13 cellular contexts compared by ENCODE assay signal in the genomic region with DNA sequence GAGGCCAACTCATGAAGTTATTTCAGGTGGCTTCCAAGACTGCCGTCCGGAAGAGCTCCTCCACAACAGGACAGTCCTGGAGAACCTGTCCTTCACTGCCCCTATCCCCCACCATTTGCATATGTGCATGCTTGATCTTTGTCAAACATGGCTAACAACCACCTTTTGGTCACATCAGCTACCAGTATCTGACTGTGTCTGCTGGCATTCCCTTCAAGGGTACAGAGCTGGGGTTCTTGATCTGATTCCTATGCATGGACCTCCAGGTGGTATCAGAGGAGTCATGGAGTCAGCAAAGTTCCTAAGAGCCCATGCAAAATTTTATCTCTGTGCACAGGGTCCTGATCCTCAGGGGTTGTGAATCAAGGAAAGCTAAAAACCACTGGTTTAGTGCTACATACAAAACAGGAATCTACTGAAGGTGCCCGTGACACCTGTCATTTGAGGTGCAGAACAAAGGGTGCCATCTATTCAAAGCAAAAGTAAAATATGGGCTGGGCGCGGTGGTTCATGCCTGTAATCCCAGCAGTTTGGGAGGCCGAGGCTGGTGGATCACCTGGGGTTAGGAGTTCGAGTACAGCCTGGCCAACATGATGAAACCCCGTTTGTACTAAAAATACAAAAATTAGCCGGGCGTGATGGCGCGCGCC. TPM values are rescaled to one million over a fixed set of nuclear protein-coding genes. Genes with fewer than 3 reads are reported as not detected.
A peak's percentile ranks its signal among the peaks of the same experiment; 100 is the strongest.
DNase-seq lines count a peak whose midpoint lies in the region; ATAC-seq and TF ChIP-seq lines count a peak whose summit lies in the region.
"Had no signal": no experiment of that assay in that cellular context is flagged by ENCODE, and none has a peak within 500 bp of the region (broad histone marks: within the 10 kb centered on the region; RNA-seq: fewer than 3 reads in every experiment).

No MANE protein-coding gene starts in this region.

- H3K36me3 Mint-ChIP-seq in CD8-positive, alpha-beta memory T cell, result peaks cover 0 to 15% (median 0%) of the 10 kb centered on the region in 3 donors
- peaks cover 24% of the 10 kb centered on the region for H3K36me3 Mint-ChIP-seq in activated naive CD8-positive, alpha-beta T cell treated with anti-CD3 and anti-CD28 coated beads, Interleukin-2, amount 50 U/mL, for 24 hours (ENCODE audit: low read depth)
- H3K36me3 Mint-ChIP-seq in naive B cell, result no peaks in the 10 kb centered on the region

- H3K27ac Mint-ChIP-seq in CD8-positive, alpha-beta memory T cell, result peak overlapping the region; percentile 55 to 96 (median 88)
- H3K27ac Mint-ChIP-seq in activated naive CD8-positive, alpha-beta T cell treated with anti-CD3 and anti-CD28 coated beads, Interleukin-2, amount 50 U/mL, for 24 hours, result peak overlapping the region; percentile 100
- peak overlapping the region in 5 of 6 donors; percentile 64 to 93 (median 90) for H3K27ac Mint-ChIP-seq in naive B cell

- no peaks in the 10 kb centered on the region for H3K27me3 ChIP-seq in CD8-positive, alpha-beta memory T cell (ENCODE audit: insufficient read depth, low read length, poor library complexity, severe bottlenecking)
- H3K27me3 ChIP-seq: esophagus muscularis mucosa had no signal

- TF ChIP-seq CTCF in HEK293 (tag by site-specific recombination; IDR thresholded peaks at IDR 0.05), result no peak

- no peak for ATAC-seq in activated naive CD8-positive, alpha-beta T cell treated with anti-CD3 and anti-CD28 coated beads, Interleukin-2, amount 50 U/mL, for 24 hours
- ATAC-seq in naive B cell (ENCODE audit: low read depth in 2 of 2), result no peak
- ATAC-seq: left colon had no signal

- peak overlapping the region; percentile 7 for H3K4me3 ChIP-seq in CD8-positive, alpha-beta memory T cell (ENCODE audit: low read length)
- H3K4me3 ChIP-seq in HEK293 (ENCODE audit: low read depth, low read length), result no peak overlapping the region
- H3K4me3 ChIP-seq: esophagus muscularis mucosa had no signal

- no peaks in the 10 kb centered on the region for H3K9me3 ChIP-seq in CD8-positive, alpha-beta memory T cell (ENCODE audit: low read length)
- no peaks in the 10 kb centered on the region for H3K9me3 ChIP-seq in HEK293 (ENCODE audit: control insufficient read depth, insufficient read depth, low read depth, low read length)
- H3K9me3 ChIP-seq: esophagus muscularis mucosa had no signal

- no peaks in the 10 kb centered on the region for H3K9me3 Mint-ChIP-seq in CD8-positive, alpha-beta memory T cell
- H3K9me3 Mint-ChIP-seq in activated naive CD8-positive, alpha-beta T cell treated with anti-CD3 and anti-CD28 coated beads, Interleukin-2, amount 50 U/mL, for 24 hours, result no peaks in the 10 kb centered on the region
- no peaks in the 10 kb centered on the region for H3K9me3 Mint-ChIP-seq in naive B cell

- no peaks in the 10 kb centered on the region for H3K27me3 Mint-ChIP-seq in CD8-positive, alpha-beta memory T cell
- H3K27me3 Mint-ChIP-seq in activated naive CD8-positive, alpha-beta T cell treated with anti-CD3 and anti-CD28 coated beads, Interleukin-2, amount 50 U/mL, for 24 hours, result no peaks in the 10 kb centered on the region
- H3K27me3 Mint-ChIP-seq in naive B cell, result no peaks in the 10 kb centered on the region

- peak in 1 of 5 donors; percentile 16 for DNase-seq in CD8-positive, alpha-beta memory T cell
- DNase-seq in activated naive CD8-positive, alpha-beta T cell treated with anti-CD3 and anti-CD28 coated beads, Interleukin-2, amount 50 U/mL, for 24 hours, result no peak
- DNase-seq in naive B cell (no peak), A172 (ENCODE audit: low spot score) (no peak), retina (no peak), H4 (ENCODE audit: low spot score) (no peak)
- DNase-seq in stimulated activated CD4-positive, alpha-beta T cell treated with anti-CD3 and anti-CD28 coated beads, Interleukin-12 subunit alpha, Interleukin-12 subunit beta, amount 100 ng/mL, for 4 hours, result no peak
- DNase-seq: amygdala; left colon; MV-4-11; NK-92 treated with Interleukin-12 subunit alpha and Interleukin-12 subunit beta, amount 100 ng/mL, for 24 hours had no signal

- CTCF ChIA-PET in CD8-positive, alpha-beta memory T cell (lab: Charles Lee), result interaction anchor here (1.6 to 2.5 kb wide), 3 partner anchors 23 to 111 kb away, joined by 5 to 6 read pairs (median 6); a partner anchor contains a TSS
- CTCF ChIA-PET in HEK293 (lab: Yijun Ruan, JAX), result interaction anchor here (0.5 to 1.1 kb wide), 3 partner anchors 21 to 193 kb away, joined by 4 read pairs; no protein-coding TSS in a partner anchor

- H3K4me1 ChIP-seq in CD8-positive, alpha-beta memory T cell (ENCODE audit: insufficient read depth, low read length), result peaks cover 80% of the 10 kb centered on the region
- peaks cover 21% of the 10 kb centered on the region for H3K4me1 ChIP-seq in HEK293 (ENCODE audit: control insufficient read depth, insufficient read depth, low read length)

- H3K36me3 ChIP-seq in CD8-positive, alpha-beta memory T cell (ENCODE audit: insufficient read depth, low read length), result no peaks in the 10 kb centered on the region
- no peaks in the 10 kb centered on the region; a peak in 1 of 3 replicates for H3K36me3 ChIP-seq in HEK293 (ENCODE audit: control insufficient read depth in 2 of 2, insufficient read depth in 1 of 2, low read length in 2 of 2)
- H3K36me3 ChIP-seq: esophagus muscularis mucosa had no signal

- peaks cover 75 to 86% (median 84%) of the 10 kb centered on the region in 3 donors for H3K4me1 Mint-ChIP-seq in CD8-positive, alpha-beta memory T cell
- peaks cover 84% of the 10 kb centered on the region for H3K4me1 Mint-ChIP-seq in activated naive CD8-positive, alpha-beta T cell treated with anti-CD3 and anti-CD28 coated beads, Interleukin-2, amount 50 U/mL, for 24 hours
- H3K4me1 Mint-ChIP-seq in naive B cell, result peaks cover 53 to 83% (median 71%) of the 10 kb centered on the region in 3 donors

- POLR2A ChIA-PET in CD8-positive, alpha-beta memory T cell (lab: Charles Lee), result interaction anchor here (0.6 to 1.0 kb wide), 4 partner anchors 16 to 77 kb away, joined by 5 to 6 read pairs (median 5); a partner anchor contains a TSS
- POLR2A ChIA-PET in HEK293 (lab: Yijun Ruan, JAX), result interaction anchor here (0.7 kb wide), 1 partner anchor 38 kb away, joined by 3 read pairs; no protein-coding TSS in a partner anchor

- H3K27ac ChIP-seq in CD8-positive, alpha-beta memory T cell (ENCODE audit: low read depth, low read length), result no peak overlapping the region
- no peak overlapping the region; the same call in 1 of the 2 replicates for H3K27ac ChIP-seq in HEK293 (ENCODE audit: extremely low read depth, low read depth, low read length)

- peak overlapping the region; percentile 77 to 96 (median 95) for H3K4me3 Mint-ChIP-seq in CD8-positive, alpha-beta memory T cell
- H3K4me3 Mint-ChIP-seq in activated naive CD8-positive, alpha-beta T cell treated with anti-CD3 and anti-CD28 coated beads, Interleukin-2, amount 50 U/mL, for 24 hours, result peak overlapping the region; percentile 98
- peak overlapping the region; percentile 9 to 96 (median 79) for H3K4me3 Mint-ChIP-seq in naive B cell

TF ChIP-seq in HEK293, 187 proteins besides CTCF, POLR2A, EP300 and RAD21:
- TF ChIP-seq, protein P1, sequence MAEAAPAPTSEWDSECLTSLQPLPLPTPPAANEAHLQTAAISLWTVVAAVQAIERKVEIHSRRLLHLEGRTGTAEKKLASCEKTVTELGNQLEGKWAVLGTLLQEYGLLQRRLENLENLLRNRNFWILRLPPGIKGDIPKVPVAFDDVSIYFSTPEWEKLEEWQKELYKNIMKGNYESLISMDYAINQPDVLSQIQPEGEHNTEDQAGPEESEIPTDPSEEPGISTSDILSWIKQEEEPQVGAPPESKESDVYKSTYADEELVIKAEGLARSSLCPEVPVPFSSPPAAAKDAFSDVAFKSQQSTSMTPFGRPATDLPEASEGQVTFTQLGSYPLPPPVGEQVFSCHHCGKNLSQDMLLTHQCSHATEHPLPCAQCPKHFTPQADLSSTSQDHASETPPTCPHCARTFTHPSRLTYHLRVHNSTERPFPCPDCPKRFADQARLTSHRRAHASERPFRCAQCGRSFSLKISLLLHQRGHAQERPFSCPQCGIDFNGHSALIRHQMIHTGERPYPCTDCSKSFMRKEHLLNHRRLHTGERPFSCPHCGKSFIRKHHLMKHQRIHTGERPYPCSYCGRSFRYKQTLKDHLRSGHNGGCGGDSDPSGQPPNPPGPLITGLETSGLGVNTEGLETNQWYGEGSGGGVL (tag by site-specific recombination; IDR thresholded peaks at IDR 0.05), result no peak
- TF ChIP-seq ZNF121 (tag by site-specific recombination; IDR thresholded peaks at IDR 0.05), result no peak
- 0 out of 2 replicates have a peak, but pooled peaks have one; percentile 2 for TF ChIP-seq ZFP37 (tag by site-specific recombination; IDR thresholded peaks at IDR 0.05)

RNA-seq across cellular contexts. Expression of a gene that starts 3.8 kb away (rescaled TPM):
- 10 to 100 TPM; 52.0 TPM for total RNA-seq in CD8-positive, alpha-beta memory T cell
- 11.7 TPM for polyA plus RNA-seq in CD8-positive, alpha-beta memory T cell
- 10 to 100 TPM in 5 of 6 donors, 1 to 10 TPM in 1; 7.1 to 21.3 (median 15.9) TPM for polyA plus RNA-seq in naive B cell (ENCODE audit: low read depth in 6 of 6)
- total RNA-seq in A172 (2014; rRNA removed; shearing (Covaris generic)), result 2.7 and 3.6 TPM in 2 replicates
- 3.6 and 3.7 TPM in 2 replicates for total RNA-seq in H4 (2014; rRNA removed; shearing (Covaris generic))

RNA-seq across cellular contexts. Expression of a gene that starts 34.6 kb away (rescaled TPM):
- total RNA-seq in CD8-positive, alpha-beta memory T cell, result 10 to 100 TPM in 1 of 2 experiments, 1 to 10 TPM in 1; 9.8 to 11.1 TPM
- 4.6 TPM for polyA plus RNA-seq in CD8-positive, alpha-beta memory T cell
- polyA plus RNA-seq in naive B cell (ENCODE audit: low read depth in 6 of 6), result 100 to 1,000 TPM in 1 of 6 donors, 10 to 100 TPM in 5; 52.8 to 109 (median 84.3) TPM
- total RNA-seq in A172 (2014; rRNA removed; shearing (Covaris generic)), result 48.9 and 94.0 TPM in 2 replicates
- 50.1 and 62.3 TPM in 2 replicates for total RNA-seq in H4 (2014; rRNA removed; shearing (Covaris generic))

Comparison
In these comparisons a context has a peak if more than half of its experiments do, and no peak if none do; other contexts are left out.
1. RNA of a gene that starts 3.8 kb away (total RNA-seq): 52.0 TPM in CD8-positive, alpha-beta memory T cell; 3.6 to 3.7 TPM in H4 and 2.7 to 3.6 TPM in A172; every median in the first group is over 10 times any median in the second.
2. Peak in every context shown above with its lines, with median percentiles within 50 percentile points of each other: H3K27ac Mint-ChIP-seq and H3K4me3 Mint-ChIP-seq.